1 cellular context compared by ENCODE assay signal in the genomic region with DNA sequence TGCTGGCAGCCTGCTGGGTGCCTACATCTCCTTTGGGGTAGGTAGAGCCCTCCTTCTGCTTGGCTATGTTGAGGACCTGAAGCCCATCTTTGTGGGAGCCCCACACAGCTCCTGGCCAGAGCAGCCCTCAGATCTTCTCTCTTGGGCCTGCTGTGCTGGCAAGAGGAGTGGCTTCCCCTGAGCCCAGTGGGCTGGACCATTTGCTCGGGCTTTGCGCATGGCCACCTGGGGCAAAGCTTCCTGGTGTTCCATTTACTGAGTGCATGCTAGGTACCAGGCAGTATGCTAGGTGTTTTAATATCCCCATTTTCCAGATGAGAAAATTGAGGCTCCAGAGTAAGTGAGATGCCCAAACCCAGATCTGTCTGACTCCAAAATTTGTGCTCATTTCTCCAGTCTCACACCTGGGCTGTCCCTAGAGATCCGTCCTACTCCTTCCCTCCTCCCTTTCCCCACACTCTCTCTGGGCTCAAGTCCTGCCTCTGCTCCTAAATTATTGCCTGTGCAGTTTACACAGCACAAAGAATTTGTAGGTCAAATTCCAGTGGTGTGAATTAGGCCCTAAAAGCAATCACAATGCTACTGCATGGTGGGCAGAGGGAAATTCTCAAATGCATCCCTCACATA.
A peak's percentile ranks its signal among the peaks of the same experiment; 100 is the strongest.
TF ChIP-seq lines count a peak whose summit lies in the region.

No MANE protein-coding gene starts in this region.

TF ChIP-seq in K562, 482 proteins besides CTCF, POLR2A, EP300 and RAD21:
- TF ChIP-seq NUFIP1 (IDR thresholded peaks at IDR 0.05; ENCODE audit: partially characterized antibody): no peak
- no peak for TF ChIP-seq ZNF174 (CRISPR knock-in tag; IDR thresholded peaks at IDR 0.05)
- TF ChIP-seq CEBPG (CRISPR knock-in tag; IDR thresholded peaks at IDR 0.05): no peak
- TF ChIP-seq CEBPG (tag; conservative IDR thresholded peaks at IDR 0.05 in 1 of 2, IDR thresholded peaks at IDR 0.05 in 1 of 2): no peak
- peak; percentile 14 to 64; a peak in 3 of 4 replicates for TF ChIP-seq KDM1A (IDR thresholded peaks at IDR 0.05)
- no peak for TF ChIP-seq ESRRB (CRISPR knock-in tag; IDR thresholded peaks at IDR 0.05; ENCODE audit: borderline replicate concordance)
- no peak for TF ChIP-seq SRF (CRISPR knock-in tag; IDR thresholded peaks at IDR 0.05)
- no peak for TF ChIP-seq E2F1 (CRISPR knock-in tag; IDR thresholded peaks at IDR 0.05)
- TF ChIP-seq ARID4B (CRISPR knock-in tag; IDR thresholded peaks at IDR 0.05): no peak
- no peak for TF ChIP-seq ZNF592 (IDR thresholded peaks at IDR 0.05)
- no peak for TF ChIP-seq RBM15 (IDR thresholded peaks at IDR 0.05; ENCODE audit: insufficient read depth, low read length)
- no peak for TF ChIP-seq ZSCAN32 (CRISPR knock-in tag; IDR thresholded peaks at IDR 0.05)
- TF ChIP-seq RBM25 (IDR thresholded peaks at IDR 0.05; ENCODE audit: low read depth, low read length, severe bottlenecking): peak; percentile 75
- no peak for TF ChIP-seq FOXA3 (CRISPR knock-in tag; conservative IDR thresholded peaks at IDR 0.05 in 1 of 2, IDR thresholded peaks at IDR 0.05 in 1 of 2)
- no peak for TF ChIP-seq ZNF695 (CRISPR knock-in tag; IDR thresholded peaks at IDR 0.05)
- TF ChIP-seq ZNF75A (CRISPR knock-in tag; IDR thresholded peaks at IDR 0.05): no peak
- no peak for TF ChIP-seq ZBED1 (IDR thresholded peaks at IDR 0.05)
- TF ChIP-seq BCOR (IDR thresholded peaks at IDR 0.05): peak; percentile 67
